ENCODE assay signal across 8 cellular contexts in the genomic region with DNA sequence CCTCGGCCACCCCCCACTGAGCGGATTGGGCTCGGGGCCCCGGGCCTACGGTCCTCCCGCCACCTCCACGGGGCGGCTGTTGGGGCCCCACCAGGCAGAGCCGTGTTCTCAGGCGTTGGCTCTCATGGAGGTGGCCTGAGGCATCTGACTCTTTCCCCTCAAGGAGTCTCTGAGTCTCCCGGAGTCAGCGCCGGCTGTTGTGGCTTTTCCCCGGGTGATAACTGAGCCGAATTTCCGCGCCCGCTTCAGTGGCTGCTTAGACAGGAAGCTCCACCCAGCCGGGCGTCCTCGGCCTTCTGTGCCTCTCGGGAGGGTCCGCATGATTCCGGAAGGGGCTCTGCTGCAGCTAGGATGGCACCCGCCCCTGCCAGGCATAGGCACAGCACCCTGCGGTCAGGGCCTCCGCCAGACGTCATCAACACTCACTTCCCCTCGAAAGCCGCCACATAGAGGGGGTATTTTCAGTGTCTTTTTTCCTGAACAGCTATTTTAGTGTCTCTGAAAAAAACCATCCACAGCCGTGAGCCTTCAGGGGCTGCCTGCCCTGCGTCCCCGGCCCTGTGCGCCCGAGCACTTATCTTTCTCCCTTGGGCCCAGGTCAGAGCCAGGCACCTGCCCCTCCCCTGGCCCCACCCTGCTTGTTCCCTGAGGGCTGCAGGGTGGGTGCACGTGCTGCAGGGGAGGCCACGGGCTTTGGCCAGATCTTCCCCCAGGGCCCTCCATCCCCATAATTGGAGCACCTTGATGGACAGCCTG.
DNase-seq lines count a peak whose midpoint lies in the region; ATAC-seq, FAIRE-seq and TF ChIP-seq lines count a peak whose summit lies in the region.

No MANE protein-coding gene starts in this region.

- peak overlapping the region; percentile 81 for H3K4me3 Mint-ChIP-seq in activated CD8-positive, alpha-beta T cell treated with anti-CD3 and anti-CD28 coated beads for 36 hours
- H3K4me3 Mint-ChIP-seq in endodermal cell = no peak overlapping the region

- no peak for TF ChIP-seq POLR2A in thyroid gland (IDR thresholded peaks at IDR 0.05)

- intact Hi-C loops in activated CD8-positive, alpha-beta T cell treated with anti-CD3 and anti-CD28 coated beads for 36 hours (cut with micrococcal nuclease) = loop anchor here (1.0 to 5.0 kb wide), 2 partner anchors 11 to 44 kb away; no protein-coding TSS in a partner anchor
- intact Hi-C loops in pancreas (cut with DNase I) = loop anchor here in 1 of 3 donors (10.0 kb wide), 1 partner anchor 66 kb away; no protein-coding TSS in a partner anchor
- intact Hi-C loops in thyroid gland (cut with DNase I) = no loop called here

- H3K4me1 ChIP-seq in endodermal cell (ENCODE audit: control insufficient read depth, insufficient read depth, low read length) (no peaks in the 10 kb centered on the region), pancreas (no peaks in the 10 kb centered on the region), thyroid gland (peaks cover 33 to 35% of the 10 kb centered on the region in 2 donors)

- no peak for FAIRE-seq in pancreas (lab: Jason Lieb, UNC)

- 93% methylated on average over 25 to 37 of the region's 37 CpGs for WGBS in endodermal cell (ENCODE audit: insufficient coverage in 1 of 2, insufficient read length in 1 of 2), 2 experiments
- WGBS in pancreas, 2 donors = 80 to 83% methylated on average over 36 to 37 of the region's 37 CpGs
- 60 to 66% methylated on average over 27 to 37 of the region's 37 CpGs for WGBS in thyroid gland, 2 donors

- peak; percentile 60 for ATAC-seq in GM19463 (IDR thresholded peaks at IDR 0.05; ENCODE audit: unreplicated experiment)
- ATAC-seq in activated CD8-positive, alpha-beta T cell treated with anti-CD3 and anti-CD28 coated beads for 36 hours = peak; percentile 83
- ATAC-seq in pancreas = peak in 3 of 4 donors; percentile 37 to 66 (median 63)

- no peaks in the 10 kb centered on the region for H3K9me3 ChIP-seq in endodermal cell (ENCODE audit: control insufficient read depth, low read length)
- H3K9me3 ChIP-seq in pancreas = no peaks in the 10 kb centered on the region
- no peaks in the 10 kb centered on the region for H3K9me3 ChIP-seq in thyroid gland

- peaks cover 55% of the 10 kb centered on the region for H3K4me1 Mint-ChIP-seq in activated CD8-positive, alpha-beta T cell treated with anti-CD3 and anti-CD28 coated beads for 36 hours (ENCODE audit: low read depth)
- H3K4me1 Mint-ChIP-seq in endodermal cell = no peaks in the 10 kb centered on the region

- DNase-seq in AG20443 (ENCODE audit: low spot score) (peak; percentile 79), HL-60 (ENCODE audit: low read depth in 1 of 2, low spot score in 1 of 2) (peak; percentile 71 to 92), endodermal cell (no peak), pancreas (peak in 1 of 6 donors; percentile 69), thyroid gland (peak; percentile 51 to 56), NCI-H2171 treated with DMSO at 0.1 percent for 48 hours (lab: John Stamatoyannopoulos, UW) (no peak)
- peak; percentile 98 for DNase-seq in activated CD8-positive, alpha-beta T cell treated with anti-CD3 and anti-CD28 coated beads for 36 hours

- peaks cover 15% of the 10 kb centered on the region for H3K36me3 ChIP-seq in endodermal cell (ENCODE audit: control insufficient read depth, insufficient read depth, low read length)
- H3K36me3 ChIP-seq in pancreas = peaks cover 0 to 13% (median 7%) of the 10 kb centered on the region in 3 donors
- H3K36me3 ChIP-seq in thyroid gland = peaks cover 24 to 26% of the 10 kb centered on the region in 2 donors

- H3K27me3 ChIP-seq in HL-60 (ENCODE audit: insufficient read depth, poor library complexity, severe bottlenecking) (no peaks in the 10 kb centered on the region), endodermal cell (ENCODE audit: control insufficient read depth, insufficient read depth, low read length, poor library complexity, severe bottlenecking) (no peaks in the 10 kb centered on the region), pancreas (no peaks in the 10 kb centered on the region), thyroid gland (no peaks in the 10 kb centered on the region)

- POLR2A ChIA-PET in activated CD8-positive, alpha-beta T cell treated with anti-CD3 and anti-CD28 coated beads for 36 hours (lab: Charles Lee) = interaction anchor here (0.9 to 3.9 kb wide), 15 partner anchors 9 to 98 kb away, joined by 3 to 33 read pairs (median 4); partner anchors contain the start of gene SKI

- peak overlapping the region; percentile 43 for H3K27ac ChIP-seq in HL-60 (replicated peaks)
- H3K27ac ChIP-seq in endodermal cell (ENCODE audit: low read depth, low read length) = peak overlapping the region; percentile 44
- peak overlapping the region in 3 of 4 donors; percentile 11 to 69 (median 53) for H3K27ac ChIP-seq in pancreas
- peak overlapping the region; percentile 28 to 79 (median 50) for H3K27ac ChIP-seq in thyroid gland

- no peaks in the 10 kb centered on the region for H3K27me3 Mint-ChIP-seq in activated CD8-positive, alpha-beta T cell treated with anti-CD3 and anti-CD28 coated beads for 36 hours
- H3K27me3 Mint-ChIP-seq in endodermal cell (ENCODE audit: insufficient read depth) = no peaks in the 10 kb centered on the region

- no peak for TF ChIP-seq CTCF in HL-60 (IDR thresholded peaks at IDR 0.05; ENCODE audit: insufficient read depth, low read length)
- TF ChIP-seq CTCF in activated CD8-positive, alpha-beta T cell treated with anti-CD3 and anti-CD28 coated beads for 36 hours (IDR thresholded peaks at IDR 0.05) = no peak
- TF ChIP-seq CTCF in endodermal cell (conservative IDR thresholded peaks at IDR 0.05) = no peak
- no peak for TF ChIP-seq CTCF in pancreas (IDR thresholded peaks at IDR 0.05)
- TF ChIP-seq CTCF in thyroid gland (IDR thresholded peaks at IDR 0.05) = no peak

- no peaks in the 10 kb centered on the region for H3K9me3 Mint-ChIP-seq in activated CD8-positive, alpha-beta T cell treated with anti-CD3 and anti-CD28 coated beads for 36 hours
- no peaks in the 10 kb centered on the region for H3K9me3 Mint-ChIP-seq in endodermal cell

- H3K9ac ChIP-seq in endodermal cell (ENCODE audit: extremely low read depth, low read length, poor library complexity, severe bottlenecking) = no peak overlapping the region

- peak overlapping the region; percentile 99 for H3K27ac Mint-ChIP-seq in activated CD8-positive, alpha-beta T cell treated with anti-CD3 and anti-CD28 coated beads for 36 hours
- no peak overlapping the region for H3K27ac Mint-ChIP-seq in endodermal cell

- CTCF ChIA-PET in activated CD8-positive, alpha-beta T cell treated with anti-CD3 and anti-CD28 coated beads for 36 hours (lab: Charles Lee) = interaction anchor here (1.0 to 3.6 kb wide), 9 partner anchors 10 to 161 kb away, joined by 3 to 15 read pairs (median 5); partner anchors contain the start of gene FAAP20

- H3K4me3 ChIP-seq in HL-60 (replicated peaks; ENCODE audit: insufficient read depth, low read length) (no peak overlapping the region), endodermal cell (ENCODE audit: low read length) (no peak overlapping the region), pancreas (peak overlapping the region in 1 of 4 donors; percentile 17), thyroid gland (replicated peaks in 1 of 3) (no peak overlapping the region)

- H3K36me3 Mint-ChIP-seq in activated CD8-positive, alpha-beta T cell treated with anti-CD3 and anti-CD28 coated beads for 36 hours (ENCODE audit: low read depth) = peaks cover 25% of the 10 kb centered on the region
- H3K36me3 Mint-ChIP-seq in endodermal cell (ENCODE audit: low read depth) = peaks cover 28% of the 10 kb centered on the region

Comparison
In these comparisons a context has a peak if more than half of its experiments do, and no peak if none do; other contexts are left out.
1. DNase-seq: peak in AG20443 (single experiment), HL-60 (2 of 2), activated CD8-positive, alpha-beta T cell treated with anti-CD3 and anti-CD28 coated beads for 36 hours (single experiment) and thyroid gland (2 of 2); none in endodermal cell (single experiment) and NCI-H2171 treated with DMSO at 0.1 percent for 48 hours (single experiment).
2. Peak in every context shown above with its lines, with median percentiles within 50 percentile points of each other: ATAC-seq and H3K27ac ChIP-seq.